ENCODE assay signal across 19 cellular contexts in genomic region chr11:44835326-44835725, GRCh38.
"Had no signal": no experiment of that assay in that cellular context is flagged by ENCODE, and none has a peak within 500 bp of the region (broad histone marks: within the 10 kb centered on the region; RNA-seq: fewer than 3 reads in every experiment).

No MANE protein-coding gene starts in this region.

- H3K9ac ChIP-seq: SK-N-SH had no signal

- H3K9me3 ChIP-seq: gastrocnemius medialis, mucosa of descending colon, ovary, SK-N-SH had no signal

- H3K36me3 Mint-ChIP-seq: stimulated activated naive B cell treated with anti-CD40 and anti-IgM and Interleukin-4, amounts not matched to agents 10 μg/mL and 1 μg/mL and 100 μg/mL, for 72 hours had no signal

- H3K4me3 ChIP-seq: gastrocnemius medialis, heart right ventricle, mucosa of descending colon, ovary had no signal

- H3K9me3 Mint-ChIP-seq: activated T-helper 17 cell treated with anti-CD3 and anti-CD28 coated beads, Interleukin-2, amount 50 U/mL, for 72 hours had no signal

- H3K4me1 ChIP-seq: gastrocnemius medialis had no signal

- H3K27ac Mint-ChIP-seq: activated T-helper 17 cell treated with anti-CD3 and anti-CD28 coated beads, Interleukin-2, amount 50 U/mL, for 72 hours; stimulated activated naive B cell treated with anti-CD40 and anti-IgM and Interleukin-4, amounts not matched to agents 10 μg/mL and 1 μg/mL and 100 μg/mL, for 72 hours had no signal

- H3K27me3 ChIP-seq: heart right ventricle, ovary had no signal

- H3K4me2 ChIP-seq: SK-N-SH had no signal

- H3K27ac ChIP-seq: ovary had no signal

- ATAC-seq: activated T-helper 17 cell treated with anti-CD3 and anti-CD28 coated beads, Interleukin-2, amount 50 U/mL, for 72 hours; gastrocnemius medialis; mucosa of descending colon; stimulated activated naive B cell treated with anti-CD40 and anti-IgM and Interleukin-4, amounts not matched to agents 10 μg/mL and 1 μg/mL and 100 μg/mL, for 72 hours had no signal

- H3K4me1 Mint-ChIP-seq: stimulated activated naive B cell treated with anti-CD40 and anti-IgM and Interleukin-4, amounts not matched to agents 10 μg/mL and 1 μg/mL and 100 μg/mL, for 72 hours had no signal

- H3K36me3 ChIP-seq: gastrocnemius medialis, heart right ventricle, ovary had no signal

- H3K4me3 Mint-ChIP-seq: activated T-helper 17 cell treated with anti-CD3 and anti-CD28 coated beads, Interleukin-2, amount 50 U/mL, for 72 hours; stimulated activated naive B cell treated with anti-CD40 and anti-IgM and Interleukin-4, amounts not matched to agents 10 μg/mL and 1 μg/mL and 100 μg/mL, for 72 hours had no signal

- DNase-seq: activated CD4-positive, alpha-beta T cell treated with anti-CD3 and anti-CD28 coated beads, Interleukin-2, amount 50 U/mL, for 48 hours; activated CD4-positive, CD25-positive, alpha-beta regulatory T cell treated with anti-CD3 and anti-CD28 coated beads, Interleukin-2, amount 50 U/mL, for 72 hours; activated naive CD4-positive, alpha-beta T cell treated with Interleukin-2 at 50 U/mL for 16 hours; anterior cingulate cortex; cerebellar nuclear complex; effector CD8-positive, alpha-beta T cell; gastrocnemius medialis; heart right ventricle; mammary epithelial cell; mucosa of descending colon; nephron progenitor cell; ovary; SK-N-SH; stimulated activated CD4-positive, alpha-beta T cell treated with anti-CD3 and anti-CD28 coated beads, Interleukin-4, amount 100 ng/mL, for 1 hour; stimulated activated naive B cell treated with anti-CD40 and anti-IgM and Interleukin-4, amounts not matched to agents 10 μg/mL and 1 μg/mL and 100 μg/mL, for 72 hours; T-helper 1 cell; T1000; trophoblast cell had no signal

- H3K27me3 Mint-ChIP-seq: activated T-helper 17 cell treated with anti-CD3 and anti-CD28 coated beads, Interleukin-2, amount 50 U/mL, for 72 hours had no signal
